In the genomic region with DNA sequence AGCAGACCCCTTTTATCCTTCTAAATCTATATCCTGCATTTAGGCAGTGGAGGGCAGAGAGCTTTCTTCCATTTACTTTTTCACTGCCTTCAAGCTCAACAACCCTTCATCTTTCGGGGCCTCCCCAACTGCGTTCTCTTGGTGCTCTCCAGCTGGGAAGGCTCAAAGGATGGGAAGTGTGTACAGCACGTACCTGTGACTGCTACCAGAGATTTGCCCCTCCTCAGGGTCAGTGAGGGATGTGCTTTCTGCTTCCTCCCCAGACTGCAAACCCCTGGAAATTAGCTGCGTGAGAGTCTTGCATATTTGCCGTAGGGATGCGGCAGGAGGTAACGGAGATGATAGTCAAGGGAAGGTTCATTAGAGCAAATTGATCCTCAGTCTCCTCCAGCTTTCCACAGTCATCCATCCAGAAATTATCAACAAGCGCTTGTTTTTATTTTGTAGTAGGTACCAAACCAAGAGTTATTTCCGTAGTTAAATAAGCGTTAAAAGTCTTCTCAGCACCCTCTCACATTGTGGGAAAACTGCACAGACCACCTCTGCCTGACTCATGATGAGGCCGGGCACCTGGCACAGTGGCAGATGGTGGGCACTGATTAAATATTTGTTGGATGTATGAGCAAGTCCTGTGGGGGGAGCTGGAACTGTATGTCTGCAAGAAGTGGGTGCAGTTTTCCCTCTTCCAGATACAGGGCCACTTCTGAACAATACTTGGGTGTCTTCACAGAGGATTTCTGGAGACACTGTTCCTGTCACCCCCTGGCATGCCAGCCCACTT, we compare ENCODE assay signal across 19 cellular contexts. TPM values are rescaled to one million over a fixed set of nuclear protein-coding genes. Genes with fewer than 3 reads are reported as not detected.
DNase-seq lines count a peak whose midpoint lies in the region; ATAC-seq, FAIRE-seq and TF ChIP-seq lines count a peak whose summit lies in the region.
"Had no signal": no experiment of that assay in that cellular context is flagged by ENCODE, and none has a peak within 500 bp of the region (broad histone marks: within the 10 kb centered on the region; RNA-seq: fewer than 3 reads in every experiment).

No MANE protein-coding gene starts in this region.

- no peak for TF ChIP-seq EP300 in GM12878 (IDR thresholded peaks at IDR 0.05; ENCODE audit: borderline replicate concordance in 1 of 2, control insufficient read depth in 1 of 2, low read depth in 2 of 2, low read length in 2 of 2)

- no peak overlapping the region for H2AFZ ChIP-seq in GM12878 (ENCODE audit: control insufficient read depth, low read depth, low read length)

- H3K79me2 ChIP-seq in DOHH2 (ENCODE audit: control insufficient read depth, low read length) (peaks cover under 1% of the 10 kb centered on the region; the same call in 1 of the 2 replicates), GM12878 (ENCODE audit: control insufficient read depth, insufficient read depth, low read length) (peaks cover 6% of the 10 kb centered on the region)

- peaks cover 39% of the 10 kb centered on the region for H3F3A ChIP-seq in DOHH2 (ENCODE audit: control insufficient read depth, insufficient read depth)

- no peaks in the 10 kb centered on the region for H4K20me1 ChIP-seq in DOHH2 (ENCODE audit: control insufficient read depth, insufficient read depth, low read depth, low read length)
- no peaks in the 10 kb centered on the region for H4K20me1 ChIP-seq in GM12878 (ENCODE audit: control insufficient read depth, insufficient read depth)

- FAIRE-seq in GM12878 (lab: Jason Lieb, UNC): no peak
- FAIRE-seq: H54 had no signal

- no peak overlapping the region for H3K9ac ChIP-seq in GM12878 (ENCODE audit: control insufficient read depth, insufficient read depth, low read length)

- SMC1A ChIA-PET in GM12878 (lab: Charles Lee; ENCODE audit: uncharacterized antibody, unreplicated experiment): interaction anchor here (1.0 to 2.7 kb wide), 5 partner anchors 15 to 83 kb away, joined by 3 to 12 read pairs (median 4); no protein-coding TSS in a partner anchor

- DNase-seq in NCI-H524 (lab: John Stamatoyannopoulos, UW): peak; percentile 66 to 70
- no peak for DNase-seq in GM12878 (ENCODE audit: low read depth, low spot score)
- DNase-seq in sciatic nerve (ENCODE audit: low spot score): peak; percentile 12
- no peak for DNase-seq in substantia nigra (lab: John Stamatoyannopoulos, UW)
- no peak for DNase-seq in stimulated activated CD4-positive, alpha-beta T cell treated with anti-CD3 and anti-CD28 coated beads, Interleukin-15, amount 100 ng/mL, for 24 hours
- DNase-seq in HAP-1 (ENCODE audit: low spot score in 2 of 2): no peak
- DNase-seq: activated CD4-positive, alpha-beta T cell treated with anti-CD3 and anti-CD28 coated beads, Interleukin-2, amount 50 U/mL, for 48 hours; activated naive CD8-positive, alpha-beta T cell treated with anti-CD3 and anti-CD28 coated beads, Interleukin-2, amount 50 U/mL, for 24 hours; activated T-cell treated with anti-CD3 and anti-CD28 coated beads, Interleukin-2, amount 50 U/mL, for 4 hours; caudate nucleus; effector memory CD8-positive, alpha-beta T cell; left cardiac atrium; MM.1S; NCI-H2107 had no signal

- intact Hi-C loops in GM12878 (cut with micrococcal nuclease; ENCODE audit: unreplicated experiment) (no loop called here), sciatic nerve (cut with DNase I) (no loop called here)

- H3K9me2 ChIP-seq in DOHH2 (replicated peaks; ENCODE audit: control insufficient read depth, low read length): no peaks in the 10 kb centered on the region

- CTCF ChIA-PET in GM12878 (lab: Yijun Ruan, JAX): interaction anchor here (0.6 to 2.3 kb wide), 6 partner anchors 12 to 71 kb away, joined by 3 to 7 read pairs (median 4); a partner anchor contains a TSS

- no TSS peak for BruUV-seq in GM12878 (replicated peaks; lab: Mats Ljungman, UMichigan)

- RAD21 ChIA-PET in GM12878 (lab: Charles Lee; ENCODE audit: unreplicated experiment): interaction anchor here (1.0 to 1.3 kb wide), 2 partner anchors 22 to 43 kb away, joined by 3 to 4 read pairs; a partner anchor contains a TSS

- H3K9me3 ChIP-seq in DOHH2 (ENCODE audit: control insufficient read depth, insufficient read depth, low read length) (no peaks in the 10 kb centered on the region), GM12878 (replicated peaks; ENCODE audit: control insufficient read depth, insufficient read depth, low read length) (no peaks in the 10 kb centered on the region), HAP-1 (no peaks in the 10 kb centered on the region)
- H3K9me3 ChIP-seq: prostate gland had no signal

- TF ChIP-seq POLR2A in GM12878 (IDR thresholded peaks at IDR 0.05; ENCODE audit: low read depth, low read length): no peak

- peak; percentile 9 for TF ChIP-seq CTCF in DOHH2 (IDR thresholded peaks at IDR 0.05; ENCODE audit: low read depth, low read length, poor library complexity, severe bottlenecking)
- no peak for TF ChIP-seq CTCF in GM12878 (IDR thresholded peaks at IDR 0.05 in 2 of 3, conservative IDR thresholded peaks at IDR 0.05 in 1 of 3; ENCODE audit: control insufficient read depth in 2 of 3, extremely low read depth in 1 of 3, insufficient read depth in 1 of 3, low read depth in 3 of 3, low read length in 3 of 3)

- WGBS in GM12878 (ENCODE audit: insufficient coverage, insufficient replicate concordance, low lambda C conversion rate, missing lambda C conversion rate): 97% methylated on average over 11 of the region's 11 CpGs

- H3K4me1 ChIP-seq in DOHH2 (ENCODE audit: control insufficient read depth, low read length): peaks cover 74% of the 10 kb centered on the region
- H3K4me1 ChIP-seq in GM12878 (ENCODE audit: control insufficient read depth, insufficient read depth, low read length): peaks cover 26% of the 10 kb centered on the region
- H3K4me1 ChIP-seq in HAP-1: peaks cover 17% of the 10 kb centered on the region
- H3K4me1 ChIP-seq: prostate gland had no signal

- POLR2A ChIA-PET in GM12878 (lab: Charles Lee): interaction anchor here (0.9 to 1.8 kb wide), 3 partner anchors 14 to 71 kb away, joined by 4 to 8 read pairs (median 4); no protein-coding TSS in a partner anchor

- peak overlapping the region; percentile 90 for H3K27ac ChIP-seq in DOHH2 (ENCODE audit: low read depth, low read length)
- no peak overlapping the region; the same call in 1 of the 2 replicates for H3K27ac ChIP-seq in GM12878 (ENCODE audit: control insufficient read depth, insufficient read depth)
- no peak overlapping the region for H3K27ac ChIP-seq in substantia nigra (ENCODE audit: low read depth, low read length, poor library complexity, severe bottlenecking)
- H3K27ac ChIP-seq: prostate gland had no signal

- peak overlapping the region; percentile 43 for H3K4me3 ChIP-seq in DOHH2 (ENCODE audit: low read length)
- no peak overlapping the region for H3K4me3 ChIP-seq in GM12878
- H3K4me3 ChIP-seq in HAP-1: no peak overlapping the region
- H3K4me3 ChIP-seq: prostate gland had no signal

- H3K36me3 ChIP-seq in DOHH2 (ENCODE audit: control insufficient read depth, low read length): no peaks in the 10 kb centered on the region
- no peaks in the 10 kb centered on the region for H3K36me3 ChIP-seq in GM12878 (ENCODE audit: control insufficient read depth in 2 of 2, insufficient read depth in 2 of 2, low read length in 1 of 2)
- H3K36me3 ChIP-seq in HAP-1 (replicated peaks): no peaks in the 10 kb centered on the region
- H3K36me3 ChIP-seq: prostate gland had no signal

- H3K4me2 ChIP-seq in DOHH2 (ENCODE audit: low read length): peak overlapping the region; percentile 62
- peak overlapping the region; percentile 56; the same call in 1 of the 2 replicates for H3K4me2 ChIP-seq in GM12878 (ENCODE audit: control insufficient read depth, insufficient read depth)

- H3K27me3 ChIP-seq in DOHH2 (ENCODE audit: control insufficient read depth, low read length) (no peaks in the 10 kb centered on the region), GM12878 (replicated peaks in 1 of 2; ENCODE audit: control insufficient read depth in 2 of 2, insufficient read depth in 2 of 2, low read length in 1 of 2) (no peaks in the 10 kb centered on the region), HAP-1 (ENCODE audit: low read depth) (no peaks in the 10 kb centered on the region)

- in situ Hi-C loops in GM12878 (cut with MboI): loop anchor here (5.0 kb wide), 1 partner anchor 49 kb away; no protein-coding TSS in a partner anchor
- in situ Hi-C loops in HAP-1 (cut with MboI; ENCODE audit: low sequenced_read_pairs): no loop called here

- ATAC-seq in GM12878 (no peak), sciatic nerve (no peak), HG03432 (IDR thresholded peaks at IDR 0.05; ENCODE audit: unreplicated experiment) (no peak)
- ATAC-seq: activated naive CD8-positive, alpha-beta T cell treated with anti-CD3 and anti-CD28 coated beads, Interleukin-2, amount 50 U/mL, for 24 hours; activated T-cell treated with anti-CD3 and anti-CD28 coated beads, Interleukin-2, amount 50 U/mL, for 4 hours; effector memory CD8-positive, alpha-beta T cell; left cardiac atrium had no signal

- no peak for TF ChIP-seq RAD21 in GM12878 (IDR thresholded peaks at IDR 0.05; ENCODE audit: insufficient read depth, low read depth, low read length)

RNA-seq across cellular contexts. Expression of a gene that starts 5.4 kb away (rescaled TPM):
- total RNA-seq in GM12878 (2013; cell fraction: nucleolus; rRNA removed): 152 and 192 TPM in 2 replicates
- total RNA-seq in GM12878 (2014; rRNA removed) (111 and 122 TPM in 2 replicates), GM12878 (2014; rRNA removed; fragmentation: Illumina TruSeq; extraction: Trizol) (32.1 and 38.7 TPM in 2 replicates), GM12878 (2021) (161 and 172 TPM in 2 replicates), sciatic nerve (54.0 TPM)
- polyA plus RNA-seq in GM12878 (2011; ENCODE audit: low read depth): 43.7 TPM
- polyA plus RNA-seq in GM12878 (2011; rRNA removed) (56.3 and 88.0 TPM in 2 replicates), GM12878 (2014; fragmentation: Illumina TruSeq; extraction: Trizol) (22.3 and 47.3 TPM in 2 replicates), GM12878 (2014; fragmentation: Nextera tagmentation; extraction: Ambion mirVana) (10 to 100 TPM in 1 of 2 experiments, 1 to 10 TPM in 1; 5.1 to 12.6 TPM), GM12878 (2014; rRNA removed) (139 and 159 TPM in 2 replicates), GM12878 (2016; fragmentation: Nextera tagmentation; extraction: Ambion mirVana) (10 to 100 TPM; 66.4 to 87.4 TPM)
- 135 and 158 TPM in 2 replicates for polyA plus RNA-seq in GM12878 (2011; cell fraction: cytosol; rRNA removed)
- polyA plus RNA-seq in GM12878 (2011; cell fraction: nucleus; rRNA removed): 309 and 343 TPM in 2 replicates
- 96.5 and 107 TPM in 2 replicates for polyA plus RNA-seq in GM12878 (2012)
- 40.9 and 86.3 TPM in 2 replicates for polyA minus RNA-seq in GM12878 (2011; rRNA and poly(A)+ RNA removed)
- polyA minus RNA-seq in GM12878 (2011; cell fraction: cytosol; rRNA and poly(A)+ RNA removed): 35.8 and 41.2 TPM in 2 replicates
- polyA minus RNA-seq in GM12878 (2011; cell fraction: nucleus; rRNA and poly(A)+ RNA removed): 59.8 and 89.9 TPM in 2 replicates

RNA-seq across cellular contexts. Expression of a gene that starts 16.0 kb away (rescaled TPM):
- total RNA-seq in GM12878 (2013; cell fraction: nucleolus; rRNA removed): 7.9 and 10.6 TPM in 2 replicates
- total RNA-seq in GM12878 (2014; rRNA removed) (7.2 and 11.0 TPM in 2 replicates), GM12878 (2014; rRNA removed; fragmentation: Illumina TruSeq; extraction: Trizol) (2.3 and 2.8 TPM in 2 replicates), GM12878 (2021) (12.1 and 14.3 TPM in 2 replicates), sciatic nerve (11.1 TPM)
- polyA plus RNA-seq in GM12878 (2011; ENCODE audit: low read depth): 1.1 TPM
- polyA plus RNA-seq in GM12878 (2011; rRNA removed) (1.8 and 3.6 TPM in 2 replicates), GM12878 (2014; fragmentation: Illumina TruSeq; extraction: Trizol) (0.32 and 0.71 TPM in 2 replicates), GM12878 (2014; fragmentation: Nextera tagmentation; extraction: Ambion mirVana) (under 1 TPM; 0.05 to 0.46 TPM), GM12878 (2014; rRNA removed) (9.7 and 11.8 TPM in 2 replicates), GM12878 (2016; fragmentation: Nextera tagmentation; extraction: Ambion mirVana) (1 to 10 TPM in 1 of 2 experiments, under 1 TPM in 1; 0.62 to 1.4 TPM)
- 3.6 and 8.5 TPM in 2 replicates for polyA plus RNA-seq in GM12878 (2011; cell fraction: cytosol; rRNA removed)
- 9.0 and 11.2 TPM in 2 replicates for polyA plus RNA-seq in GM12878 (2011; cell fraction: nucleus; rRNA removed)
- 5.9 and 7.2 TPM in 2 replicates for polyA plus RNA-seq in GM12878 (2012)
- 1.1 and 3.0 TPM in 2 replicates for polyA minus RNA-seq in GM12878 (2011; rRNA and poly(A)+ RNA removed)
- 3.5 and 5.1 TPM in 2 replicates for polyA minus RNA-seq in GM12878 (2011; cell fraction: cytosol; rRNA and poly(A)+ RNA removed)
- 2.3 and 4.7 TPM in 2 replicates for polyA minus RNA-seq in GM12878 (2011; cell fraction: nucleus; rRNA and poly(A)+ RNA removed)

RNA-seq across cellular contexts. Expression of a gene that starts 21.8 kb away (rescaled TPM):
- not detected in 2 replicates for total RNA-seq in GM12878 (2013; cell fraction: nucleolus; rRNA removed)
- total RNA-seq in GM12878 (2014; rRNA removed) (0.23 and 0.33 TPM in 2 replicates), GM12878 (2014; rRNA removed; fragmentation: Illumina TruSeq; extraction: Trizol) (not detected in 2 replicates), GM12878 (2021) (0.96 and 2.2 TPM in 2 replicates), sciatic nerve (261 TPM)
- 1.8 TPM for polyA plus RNA-seq in GM12878 (2011; ENCODE audit: low read depth)
- polyA plus RNA-seq in GM12878 (2011; rRNA removed) (not detected in 2 replicates), GM12878 (2014; fragmentation: Illumina TruSeq; extraction: Trizol) (0.29 TPM in 1 of 2 replicates, not detected in the other), GM12878 (2014; fragmentation: Nextera tagmentation; extraction: Ambion mirVana) (under 1 TPM in 1 of 2 experiments, not detected in 1; 0.13 TPM), GM12878 (2014; rRNA removed) (0.18 and 0.41 TPM in 2 replicates), GM12878 (2016; fragmentation: Nextera tagmentation; extraction: Ambion mirVana) (under 1 TPM; 0.40 to 1.00 TPM)
- polyA plus RNA-seq in GM12878 (2011; cell fraction: cytosol; rRNA removed): not detected in 2 replicates
- polyA plus RNA-seq in GM12878 (2011; cell fraction: nucleus; rRNA removed): not detected in 2 replicates
- polyA plus RNA-seq in GM12878 (2012): 1.9 and 2.2 TPM in 2 replicates
- not detected in 2 replicates for polyA minus RNA-seq in GM12878 (2011; rRNA and poly(A)+ RNA removed)
- not detected in 2 replicates for polyA minus RNA-seq in GM12878 (2011; cell fraction: cytosol; rRNA and poly(A)+ RNA removed)
- polyA minus RNA-seq in GM12878 (2011; cell fraction: nucleus; rRNA and poly(A)+ RNA removed): not detected in 2 replicates
- total RNA-seq: SK-MEL-5 had no signal

RNA-seq across cellular contexts. Expression of a gene that starts 39.8 kb away (rescaled TPM):
- 55.8 and 61.6 TPM in 2 replicates for total RNA-seq in GM12878 (2013; cell fraction: nucleolus; rRNA removed)
- total RNA-seq in GM12878 (2014; rRNA removed): 8.6 and 8.9 TPM in 2 replicates
- total RNA-seq in GM12878 (2014; rRNA removed; fragmentation: Illumina TruSeq; extraction: Trizol): 6.1 and 6.3 TPM in 2 replicates
- 3.5 and 6.5 TPM in 2 replicates for total RNA-seq in GM12878 (2021)
- 2.2 TPM for polyA plus RNA-seq in GM12878 (2011; ENCODE audit: low read depth)
- polyA plus RNA-seq in GM12878 (2011; rRNA removed): 7.4 and 8.6 TPM in 2 replicates
- polyA plus RNA-seq in GM12878 (2011; cell fraction: cytosol; rRNA removed): 3.3 and 4.1 TPM in 2 replicates
- 11.1 and 14.7 TPM in 2 replicates for polyA plus RNA-seq in GM12878 (2011; cell fraction: nucleus; rRNA removed)
- polyA plus RNA-seq in GM12878 (2012): 1.7 and 2.2 TPM in 2 replicates
- 3.3 and 3.4 TPM in 2 replicates for polyA plus RNA-seq in GM12878 (2014; fragmentation: Illumina TruSeq; extraction: Trizol)
- polyA plus RNA-seq in GM12878 (2014; fragmentation: Nextera tagmentation; extraction: Ambion mirVana): 1 to 10 TPM; 2.0 to 2.7 TPM
- polyA plus RNA-seq in GM12878 (2014; rRNA removed): 5.3 and 5.6 TPM in 2 replicates
- 10 to 100 TPM in 1 of 2 experiments, 1 to 10 TPM in 1; 6.6 to 10.2 TPM for polyA plus RNA-seq in GM12878 (2016; fragmentation: Nextera tagmentation; extraction: Ambion mirVana)
- polyA minus RNA-seq in GM12878 (2011; rRNA and poly(A)+ RNA removed): 21.7 and 27.0 TPM in 2 replicates
- 8.3 and 8.6 TPM in 2 replicates for polyA minus RNA-seq in GM12878 (2011; cell fraction: cytosol; rRNA and poly(A)+ RNA removed)
- 69.0 and 127 TPM in 2 replicates for polyA minus RNA-seq in GM12878 (2011; cell fraction: nucleus; rRNA and poly(A)+ RNA removed)
- 3.3 TPM for total RNA-seq in sciatic nerve
- total RNA-seq: SK-MEL-5 had no signal

RNA-seq across cellular contexts. Expression of a gene that starts 40.0 kb away (rescaled TPM):
- 16.2 and 18.9 TPM in 2 replicates for total RNA-seq in GM12878 (2013; cell fraction: nucleolus; rRNA removed)
- 26.9 and 32.6 TPM in 2 replicates for total RNA-seq in GM12878 (2014; rRNA removed)
- 6.9 and 9.2 TPM in 2 replicates for total RNA-seq in GM12878 (2014; rRNA removed; fragmentation: Illumina TruSeq; extraction: Trizol)
- 28.9 and 31.1 TPM in 2 replicates for total RNA-seq in GM12878 (2021)
- 6.5 TPM for polyA plus RNA-seq in GM12878 (2011; ENCODE audit: low read depth)
- polyA plus RNA-seq in GM12878 (2011; rRNA removed): 9.6 and 16.3 TPM in 2 replicates
- 34.0 and 39.8 TPM in 2 replicates for polyA plus RNA-seq in GM12878 (2011; cell fraction: cytosol; rRNA removed)
- 16.1 and 23.6 TPM in 2 replicates for polyA plus RNA-seq in GM12878 (2011; cell fraction: nucleus; rRNA removed)
- polyA plus RNA-seq in GM12878 (2012): 14.1 and 17.4 TPM in 2 replicates
- 3.6 and 5.9 TPM in 2 replicates for polyA plus RNA-seq in GM12878 (2014; fragmentation: Illumina TruSeq; extraction: Trizol)
- polyA plus RNA-seq in GM12878 (2014; fragmentation: Nextera tagmentation; extraction: Ambion mirVana): 1 to 10 TPM; 1.4 to 2.5 TPM
- 27.3 and 32.4 TPM in 2 replicates for polyA plus RNA-seq in GM12878 (2014; rRNA removed)
- 10 to 100 TPM; 44.9 to 54.2 TPM for polyA plus RNA-seq in GM12878 (2016; fragmentation: Nextera tagmentation; extraction: Ambion mirVana)
- polyA minus RNA-seq in GM12878 (2011; rRNA and poly(A)+ RNA removed): 19.7 and 23.8 TPM in 2 replicates
- 18.7 and 22.9 TPM in 2 replicates for polyA minus RNA-seq in GM12878 (2011; cell fraction: cytosol; rRNA and poly(A)+ RNA removed)
- 5.9 and 13.7 TPM in 2 replicates for polyA minus RNA-seq in GM12878 (2011; cell fraction: nucleus; rRNA and poly(A)+ RNA removed)
- 5.8 TPM for total RNA-seq in sciatic nerve
- total RNA-seq: SK-MEL-5 had no signal

Comparison
In these comparisons a context has a peak if more than half of its experiments do, and no peak if none do; other contexts are left out.
1. DNase-seq: peak in NCI-H524 (2 of 2) and sciatic nerve (single experiment); none in GM12878 (single experiment), substantia nigra (0 of 49), stimulated activated CD4-positive, alpha-beta T cell treated with anti-CD3 and anti-CD28 coated beads, Interleukin-15, amount 100 ng/mL, for 24 hours (single experiment) and HAP-1 (0 of 2).
2. RNA of a gene that starts 21.8 kb away (total RNA-seq): 261 TPM in sciatic nerve (single experiment); 0.23 to 2.2 TPM in GM12878; every median in the first group is over 10 times any median in the second.